Comparison of ENCODE assay signal across 8 cellular contexts in the genomic region with DNA sequence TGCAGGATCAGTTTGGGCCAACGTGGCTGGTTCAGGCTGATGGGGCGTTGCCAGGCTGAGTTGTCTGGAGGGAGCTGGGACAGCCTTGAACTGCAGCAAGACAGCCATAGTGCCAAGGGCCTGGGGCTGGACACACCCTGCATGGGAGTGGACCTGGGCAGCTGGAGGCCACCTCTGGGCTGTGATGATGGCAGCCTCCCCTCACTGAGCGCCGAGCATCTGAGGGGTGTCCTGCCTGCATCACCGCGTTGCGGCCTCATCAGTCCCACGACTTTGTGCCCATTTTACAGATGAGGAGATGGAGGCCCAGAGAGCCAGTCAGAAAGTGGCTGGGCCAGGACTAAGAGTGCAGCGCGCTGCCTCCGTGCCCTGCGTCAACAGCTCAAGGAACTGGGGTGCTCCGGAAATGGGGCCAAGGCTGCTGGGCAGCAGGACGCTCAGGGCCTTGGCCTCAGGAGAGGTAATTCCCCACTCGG. TPM values are rescaled to one million over a fixed set of nuclear protein-coding genes. Genes with fewer than 3 reads are reported as not detected.
A peak's percentile ranks its signal among the peaks of the same experiment; 100 is the strongest.
DNase-seq lines count a peak whose midpoint lies in the region; ATAC-seq and TF ChIP-seq lines count a peak whose summit lies in the region.

No MANE protein-coding gene starts in this region.

- 76% methylated on average over 15 of the region's 15 CpGs for WGBS in right cardiac atrium

- no peaks in the 10 kb centered on the region for H4K20me1 ChIP-seq in GM23338 (replicated peaks; ENCODE audit: insufficient read depth)

- H3K9me3 ChIP-seq in right cardiac atrium (ENCODE audit: control insufficient read depth, low read length) (no peaks in the 10 kb centered on the region), skeletal muscle satellite cell (replicated peaks; ENCODE audit: low read length) (no peaks in the 10 kb centered on the region)

- H3K4me1 Mint-ChIP-seq in GM23338 = peaks cover 2% of the 10 kb centered on the region
- H3K4me1 Mint-ChIP-seq in activated CD8-positive, alpha-beta T cell treated with anti-CD3 and anti-CD28 coated beads for 36 hours (ENCODE audit: low read depth) = peaks cover 29% of the 10 kb centered on the region

- no peaks in the 10 kb centered on the region; the same call in 1 of the 2 replicates for H3F3A ChIP-seq in GM23338 (replicated peaks; ENCODE audit: low read depth)

- ATAC-seq in GM23338 (no peak), right cardiac atrium (peak in 1 of 2 donors; percentile 2), GM18873 (IDR thresholded peaks at IDR 0.05; ENCODE audit: low FRiP score, unreplicated experiment) (no peak)
- ATAC-seq in activated CD8-positive, alpha-beta T cell treated with anti-CD3 and anti-CD28 coated beads for 36 hours = no peak

- in situ Hi-C loops in GM13976 (cut with MboI; ENCODE audit: low sequenced_read_pairs, unreplicated experiment) = no loop called here

- H3K4me2 ChIP-seq in GM23338 = peak overlapping the region; percentile 86; the same call in 1 of the 2 replicates
- H3K4me2 ChIP-seq in skeletal muscle satellite cell (ENCODE audit: low read length) = peak overlapping the region; percentile 99

- H3K36me3 ChIP-seq in GM23338 (ENCODE audit: insufficient read depth) (no peaks in the 10 kb centered on the region), skeletal muscle satellite cell (ENCODE audit: insufficient read depth, low read length) (peaks cover 10% of the 10 kb centered on the region)

- peak overlapping the region; percentile 95 for H3K9ac ChIP-seq in skeletal muscle satellite cell (ENCODE audit: low read depth, low read length)

- H3K27ac ChIP-seq in GM23338 (ENCODE audit: low read depth) = no peak overlapping the region
- peak overlapping the region; percentile 14 for H3K27ac ChIP-seq in right cardiac atrium (ENCODE audit: low read length)

- no peaks in the 10 kb centered on the region for H3K9me3 Mint-ChIP-seq in GM23338
- no peaks in the 10 kb centered on the region for H3K9me3 Mint-ChIP-seq in activated CD8-positive, alpha-beta T cell treated with anti-CD3 and anti-CD28 coated beads for 36 hours

- peak overlapping the region; percentile 97 for H2AFZ ChIP-seq in GM23338

- DNase-seq in GM23338 (ENCODE audit: low spot score) (no peak), right cardiac atrium (peak in 1 of 3 donors; percentile 60), GM13976 (ENCODE audit: low spot score) (no peak), NCI-H1417 treated with DMSO at 0.1 percent for 48 hours (lab: John Stamatoyannopoulos, UW) (no peak), medulla oblongata (ENCODE audit: extremely low spot score) (no peak)
- no peak for DNase-seq in activated CD8-positive, alpha-beta T cell treated with anti-CD3 and anti-CD28 coated beads for 36 hours

- CTCF ChIA-PET in activated CD8-positive, alpha-beta T cell treated with anti-CD3 and anti-CD28 coated beads for 36 hours (lab: Charles Lee) = no interaction called here

- peaks cover 21% of the 10 kb centered on the region for H3K27me3 Mint-ChIP-seq in GM23338 (ENCODE audit: insufficient read depth, low read depth, poor library complexity)
- H3K27me3 Mint-ChIP-seq in activated CD8-positive, alpha-beta T cell treated with anti-CD3 and anti-CD28 coated beads for 36 hours = no peaks in the 10 kb centered on the region

- H3K4me1 ChIP-seq in GM23338 (ENCODE audit: insufficient read depth) (no peaks in the 10 kb centered on the region), right cardiac atrium (ENCODE audit: control insufficient read depth, insufficient read depth, low read length) (peaks cover 6% of the 10 kb centered on the region), skeletal muscle satellite cell (ENCODE audit: control insufficient read depth, insufficient read depth, low read length) (peaks cover 26% of the 10 kb centered on the region)

- H3K27me3 ChIP-seq in GM23338 (ENCODE audit: insufficient read depth) = peaks cover 17% of the 10 kb centered on the region
- no peaks in the 10 kb centered on the region for H3K27me3 ChIP-seq in right cardiac atrium (ENCODE audit: control insufficient read depth, insufficient read depth)
- H3K27me3 ChIP-seq in skeletal muscle satellite cell (ENCODE audit: control insufficient read depth, insufficient read depth, low read length) = no peaks in the 10 kb centered on the region

- H3K4me3 ChIP-seq in GM23338 = peak overlapping the region; percentile 65
- H3K4me3 ChIP-seq in right cardiac atrium (ENCODE audit: low read length) = peak overlapping the region; percentile 90
- peak overlapping the region; percentile 95 for H3K4me3 ChIP-seq in skeletal muscle satellite cell (ENCODE audit: low read length)

- H3K27ac Mint-ChIP-seq in GM23338 = no peak overlapping the region
- H3K27ac Mint-ChIP-seq in activated CD8-positive, alpha-beta T cell treated with anti-CD3 and anti-CD28 coated beads for 36 hours = peak overlapping the region; percentile 86

- POLR2A ChIA-PET in activated CD8-positive, alpha-beta T cell treated with anti-CD3 and anti-CD28 coated beads for 36 hours (lab: Charles Lee) = interaction anchor here (0.8 kb wide), 1 partner anchor 35 kb away, joined by 3 read pairs; no protein-coding TSS in a partner anchor

- no peaks in the 10 kb centered on the region for H3K36me3 Mint-ChIP-seq in GM23338 (ENCODE audit: low read depth)
- no peaks in the 10 kb centered on the region for H3K36me3 Mint-ChIP-seq in activated CD8-positive, alpha-beta T cell treated with anti-CD3 and anti-CD28 coated beads for 36 hours (ENCODE audit: low read depth)

- no peaks in the 10 kb centered on the region for H3K9me2 ChIP-seq in GM23338 (ENCODE audit: insufficient read depth)

- intact Hi-C loops in activated CD8-positive, alpha-beta T cell treated with anti-CD3 and anti-CD28 coated beads for 36 hours (cut with micrococcal nuclease) = no loop called here
- intact Hi-C loops in right cardiac atrium (cut with DNase I) = no loop called here

- peak overlapping the region; percentile 78 for H3K4me3 Mint-ChIP-seq in GM23338
- H3K4me3 Mint-ChIP-seq in activated CD8-positive, alpha-beta T cell treated with anti-CD3 and anti-CD28 coated beads for 36 hours = peak overlapping the region; percentile 90

- no peak for TF ChIP-seq CTCF in GM23338 (conservative IDR thresholded peaks at IDR 0.05; ENCODE audit: low read depth in 2 of 2)
- no peak for TF ChIP-seq CTCF in activated CD8-positive, alpha-beta T cell treated with anti-CD3 and anti-CD28 coated beads for 36 hours (IDR thresholded peaks at IDR 0.05)
- TF ChIP-seq CTCF in GM13976 (IDR thresholded peaks at IDR 0.05; ENCODE audit: borderline replicate concordance, control extremely low read depth, extremely low read depth, insufficient read depth, missing control alignments) = no peak

- no peaks in the 10 kb centered on the region for H3K79me2 ChIP-seq in GM23338 (replicated peaks; ENCODE audit: insufficient read depth)

TF ChIP-seq in GM23338, 12 proteins besides CTCF, POLR2A, EP300 and RAD21 (continues in another document):
- TF ChIP-seq NANOG (IDR thresholded peaks at IDR 0.05; ENCODE audit: borderline replicate concordance) (no peak), ZNF331 (CRISPR knock-in tag; IDR thresholded peaks at IDR 0.05; ENCODE audit: low read depth) (no peak), EZH2 (IDR thresholded peaks at IDR 0.05; ENCODE audit: low read depth, unreplicated experiment) (no peak), STAT1 (IDR thresholded peaks at IDR 0.05; ENCODE audit: unreplicated experiment) (no peak), JUNB (IDR thresholded peaks at IDR 0.05; ENCODE audit: unreplicated experiment) (no peak), ZNF114 (CRISPR knock-in tag; IDR thresholded peaks at IDR 0.05) (no peak)

RNA-seq across cellular contexts. Expression of gene TSPO, which starts 0.6 kb away (rescaled TPM):
- total RNA-seq in GM23338 (2014; rRNA removed; shearing (Covaris generic)) = 42.5 and 44.7 TPM in 2 replicates
- 32.3 and 34.6 TPM in 2 replicates for polyA plus RNA-seq in GM23338 (2016; fragmentation: Nextera tagmentation; extraction: Ambion mirVana)
- total RNA-seq in activated CD8-positive, alpha-beta T cell treated with anti-CD3 and anti-CD28 coated beads for 36 hours = 100 to 1,000 TPM in 1 of 2 experiments, 10 to 100 TPM in 1; 94.8 to 103 TPM
- 100 to 1,000 TPM in 1 of 4 donors, 10 to 100 TPM in 3; 69.6 to 102 (median 93.0) TPM for total RNA-seq in right cardiac atrium
- polyA plus RNA-seq in right cardiac atrium = 152 TPM
- 421 and 432 TPM in 2 replicates for total RNA-seq in skeletal muscle satellite cell (2012; rRNA removed)

RNA-seq across cellular contexts. Expression of gene MCAT, which starts 7.6 kb away (rescaled TPM):
- 12.3 and 16.9 TPM in 2 replicates for total RNA-seq in GM23338 (2014; rRNA removed; shearing (Covaris generic))
- polyA plus RNA-seq in GM23338 (2016; fragmentation: Nextera tagmentation; extraction: Ambion mirVana) = 9.7 and 10.4 TPM in 2 replicates
- total RNA-seq in activated CD8-positive, alpha-beta T cell treated with anti-CD3 and anti-CD28 coated beads for 36 hours = 10 to 100 TPM; 14.8 to 15.0 TPM
- total RNA-seq in right cardiac atrium = 10 to 100 TPM; 12.5 to 13.8 (median 13.6) TPM
- 14.5 TPM for polyA plus RNA-seq in right cardiac atrium
- total RNA-seq in skeletal muscle satellite cell (2012; rRNA removed) = 15.1 and 19.3 TPM in 2 replicates

RNA-seq across cellular contexts. Expression of gene TTLL12, which starts 36.2 kb away (rescaled TPM):
- 129 and 147 TPM in 2 replicates for total RNA-seq in GM23338 (2014; rRNA removed; shearing (Covaris generic))
- 43.9 and 46.7 TPM in 2 replicates for polyA plus RNA-seq in GM23338 (2016; fragmentation: Nextera tagmentation; extraction: Ambion mirVana)
- total RNA-seq in activated CD8-positive, alpha-beta T cell treated with anti-CD3 and anti-CD28 coated beads for 36 hours = 10 to 100 TPM; 83.5 to 86.0 TPM
- total RNA-seq in right cardiac atrium = 10 to 100 TPM in 3 of 4 donors, 1 to 10 TPM in 1; 6.9 to 11.0 (median 10.5) TPM
- polyA plus RNA-seq in right cardiac atrium = 7.8 TPM
- 49.4 and 57.7 TPM in 2 replicates for total RNA-seq in skeletal muscle satellite cell (2012; rRNA removed)

RNA-seq across cellular contexts. Expression of gene BIK, which starts 40.2 kb away (rescaled TPM):
- total RNA-seq in GM23338 (2014; rRNA removed; shearing (Covaris generic)) = 5.6 and 9.8 TPM in 2 replicates
- 9.6 and 10.4 TPM in 2 replicates for polyA plus RNA-seq in GM23338 (2016; fragmentation: Nextera tagmentation; extraction: Ambion mirVana)
- total RNA-seq in activated CD8-positive, alpha-beta T cell treated with anti-CD3 and anti-CD28 coated beads for 36 hours = 1 to 10 TPM; 2.5 to 3.3 TPM
- total RNA-seq in right cardiac atrium = under 1 TPM in 3 of 4 donors, not detected in 1; 0.31 to 0.34 (median 0.32) TPM
- 0.52 TPM for polyA plus RNA-seq in right cardiac atrium
- 0.51 TPM in 1 of 2 replicates, not detected in the other for total RNA-seq in skeletal muscle satellite cell (2012; rRNA removed)

Comparison
In these comparisons a context has a peak if more than half of its experiments do, and no peak if none do; other contexts are left out.
1. RNA of gene TTLL12, which starts 36.2 kb away (total RNA-seq): 129 to 147 TPM in GM23338 and 83.5 to 86.0 TPM in activated CD8-positive, alpha-beta T cell treated with anti-CD3 and anti-CD28 coated beads for 36 hours; 6.9 to 11.0 TPM in right cardiac atrium; every median in the first group is over 4 times any median in the second.
2. Peak in every context shown above with its lines, with median percentiles within 50 percentile points of each other: H3K4me3 ChIP-seq.